In the genomic region with DNA sequence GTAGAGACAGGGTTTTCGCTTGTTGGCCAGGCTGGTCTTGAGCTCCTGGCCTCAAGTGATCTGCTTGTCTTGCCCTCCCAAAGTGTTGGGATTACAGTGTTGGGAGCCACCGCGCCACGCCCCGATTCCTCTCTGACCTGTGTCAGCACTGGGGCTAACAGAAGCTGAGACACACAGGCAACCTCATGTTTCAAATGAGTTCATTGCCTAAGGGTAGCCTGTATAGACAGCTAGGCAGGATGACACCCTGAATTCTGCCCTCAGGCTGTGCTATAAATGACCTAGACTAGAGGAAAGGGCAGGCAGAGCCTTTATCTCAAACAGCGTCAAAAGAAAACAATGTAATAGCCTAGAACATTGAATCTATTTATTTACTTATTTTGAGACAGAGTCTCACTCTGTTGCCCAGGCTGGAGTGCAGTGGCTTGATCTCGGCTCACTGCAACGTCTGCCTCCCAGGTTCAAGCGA, we compare ENCODE assay signal across 1 cellular context.
TF ChIP-seq lines count a peak whose summit lies in the region.

No MANE protein-coding gene starts in this region.

TF ChIP-seq in HepG2, 621 proteins besides CTCF, POLR2A, EP300 and RAD21 (continued from another document and continues in another):
- TF ChIP-seq, protein P1, sequence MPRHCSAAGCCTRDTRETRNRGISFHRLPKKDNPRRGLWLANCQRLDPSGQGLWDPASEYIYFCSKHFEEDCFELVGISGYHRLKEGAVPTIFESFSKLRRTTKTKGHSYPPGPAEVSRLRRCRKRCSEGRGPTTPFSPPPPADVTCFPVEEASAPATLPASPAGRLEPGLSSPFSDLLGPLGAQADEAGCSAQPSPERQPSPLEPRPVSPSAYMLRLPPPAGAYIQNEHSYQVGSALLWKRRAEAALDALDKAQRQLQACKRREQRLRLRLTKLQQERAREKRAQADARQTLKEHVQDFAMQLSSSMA (CRISPR knock-in tag; IDR thresholded peaks at IDR 0.05) = no peak
- TF ChIP-seq NR2C2 (CRISPR knock-in tag; IDR thresholded peaks at IDR 0.05; ENCODE audit: borderline replicate concordance) = peak; percentile 52
- peak; percentile 7; the same call in 1 of the 2 replicates for TF ChIP-seq POGZ (CRISPR knock-in tag; IDR thresholded peaks at IDR 0.05)
- TF ChIP-seq MATR3 (CRISPR knock-in tag; IDR thresholded peaks at IDR 0.05) = no peak
- TF ChIP-seq ZNF644 (CRISPR knock-in tag; IDR thresholded peaks at IDR 0.05; ENCODE audit: low read depth) = no peak
- TF ChIP-seq ZNF274 (CRISPR knock-in tag; IDR thresholded peaks at IDR 0.05) = peak; percentile 37; the same call in 1 of the 2 replicates
- no peak for TF ChIP-seq FOXK1 (CRISPR knock-in tag; IDR thresholded peaks at IDR 0.05; ENCODE audit: borderline replicate concordance, low read depth)
- peak; percentile 75 for TF ChIP-seq RARA (CRISPR knock-in tag; IDR thresholded peaks at IDR 0.05)
- no peak for TF ChIP-seq ISL2 (CRISPR knock-in tag; IDR thresholded peaks at IDR 0.05)
- no peak for TF ChIP-seq ZNF672 (CRISPR knock-in tag; IDR thresholded peaks at IDR 0.05)
- peak; percentile 39; the same call in 1 of the 2 replicates for TF ChIP-seq XBP1 (CRISPR knock-in tag; IDR thresholded peaks at IDR 0.05)
- TF ChIP-seq ZMYM2 (CRISPR knock-in tag; IDR thresholded peaks at IDR 0.05) = peak; percentile 19; the same call in 1 of the 2 replicates
- peak; percentile 78; the same call in 1 of the 2 replicates for TF ChIP-seq ARNTL (CRISPR knock-in tag; IDR thresholded peaks at IDR 0.05)
- peak; percentile 82 for TF ChIP-seq ZBTB3 (CRISPR knock-in tag; IDR thresholded peaks at IDR 0.05; ENCODE audit: borderline replicate concordance, low read depth)
- 0 out of 2 replicates have a peak, but pooled peaks have one; percentile 47 for TF ChIP-seq ZNF317 (CRISPR knock-in tag; IDR thresholded peaks at IDR 0.05)
- TF ChIP-seq SMAD9 (CRISPR knock-in tag; IDR thresholded peaks at IDR 0.05) = 0 out of 2 replicates have a peak, but pooled peaks have one; percentile 61
- 0 out of 2 replicates have a peak, but pooled peaks have one; percentile 42 for TF ChIP-seq ZNF782 (CRISPR knock-in tag; IDR thresholded peaks at IDR 0.05; ENCODE audit: borderline replicate concordance)
- TF ChIP-seq ZZZ3 (CRISPR knock-in tag; IDR thresholded peaks at IDR 0.05; ENCODE audit: borderline replicate concordance) = peak; percentile 52; the same call in 1 of the 2 replicates
- TF ChIP-seq PPARG (CRISPR knock-in tag; conservative IDR thresholded peaks at IDR 0.05) = peak; percentile 94
- 0 out of 2 replicates have a peak, but pooled peaks have one; percentile 16 for TF ChIP-seq ZNF136 (CRISPR knock-in tag; IDR thresholded peaks at IDR 0.05; ENCODE audit: low read depth)
- peak; percentile 28 for TF ChIP-seq TEAD3 (CRISPR knock-in tag; optimal IDR thresholded peaks at IDR 0.05; ENCODE audit: borderline replicate concordance)
- TF ChIP-seq, protein P2, sequence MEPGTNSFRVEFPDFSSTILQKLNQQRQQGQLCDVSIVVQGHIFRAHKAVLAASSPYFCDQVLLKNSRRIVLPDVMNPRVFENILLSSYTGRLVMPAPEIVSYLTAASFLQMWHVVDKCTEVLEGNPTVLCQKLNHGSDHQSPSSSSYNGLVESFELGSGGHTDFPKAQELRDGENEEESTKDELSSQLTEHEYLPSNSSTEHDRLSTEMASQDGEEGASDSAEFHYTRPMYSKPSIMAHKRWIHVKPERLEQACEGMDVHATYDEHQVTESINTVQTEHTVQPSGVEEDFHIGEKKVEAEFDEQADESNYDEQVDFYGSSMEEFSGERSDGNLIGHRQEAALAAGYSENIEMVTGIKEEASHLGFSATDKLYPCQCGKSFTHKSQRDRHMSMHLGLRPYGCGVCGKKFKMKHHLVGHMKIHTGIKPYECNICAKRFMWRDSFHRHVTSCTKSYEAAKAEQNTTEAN (CRISPR knock-in tag; conservative IDR thresholded peaks at IDR 0.05) = 0 out of 2 replicates have a peak, but pooled peaks have one; percentile 22
- TF ChIP-seq, protein P3, sequence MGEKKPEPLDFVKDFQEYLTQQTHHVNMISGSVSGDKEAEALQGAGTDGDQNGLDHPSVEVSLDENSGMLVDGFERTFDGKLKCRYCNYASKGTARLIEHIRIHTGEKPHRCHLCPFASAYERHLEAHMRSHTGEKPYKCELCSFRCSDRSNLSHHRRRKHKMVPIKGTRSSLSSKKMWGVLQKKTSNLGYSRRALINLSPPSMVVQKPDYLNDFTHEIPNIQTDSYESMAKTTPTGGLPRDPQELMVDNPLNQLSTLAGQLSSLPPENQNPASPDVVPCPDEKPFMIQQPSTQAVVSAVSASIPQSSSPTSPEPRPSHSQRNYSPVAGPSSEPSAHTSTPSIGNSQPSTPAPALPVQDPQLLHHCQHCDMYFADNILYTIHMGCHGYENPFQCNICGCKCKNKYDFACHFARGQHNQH (CRISPR knock-in tag; IDR thresholded peaks at IDR 0.05) = peak; percentile 46; the same call in 1 of the 2 replicates
- TF ChIP-seq ZSCAN20 (CRISPR knock-in tag; IDR thresholded peaks at IDR 0.05; ENCODE audit: borderline replicate concordance) = peak; percentile 54
- TF ChIP-seq, protein P4, sequence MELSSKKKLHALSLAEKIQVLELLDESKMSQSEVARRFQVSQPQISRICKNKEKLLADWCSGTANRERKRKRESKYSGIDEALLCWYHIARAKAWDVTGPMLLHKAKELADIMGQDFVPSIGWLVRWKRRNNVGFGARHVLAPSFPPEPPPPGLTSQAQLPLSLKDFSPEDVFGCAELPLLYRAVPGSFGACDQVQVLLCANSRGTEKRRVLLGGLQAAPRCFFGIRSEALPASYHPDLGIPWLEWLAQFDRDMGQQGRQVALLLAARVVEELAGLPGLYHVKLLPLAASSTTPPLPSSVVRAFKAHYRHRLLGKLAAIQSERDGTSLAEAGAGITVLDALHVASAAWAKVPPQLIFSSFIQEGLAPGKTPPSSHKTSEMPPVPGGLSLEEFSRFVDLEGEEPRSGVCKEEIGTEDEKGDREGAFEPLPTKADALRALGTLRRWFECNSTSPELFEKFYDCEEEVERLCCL (CRISPR knock-in tag; IDR thresholded peaks at IDR 0.05; ENCODE audit: borderline replicate concordance) = 0 out of 2 replicates have a peak, but pooled peaks have one; percentile 7
- peak; percentile 8; the same call in 1 of the 2 replicates for TF ChIP-seq RXRA (CRISPR knock-in tag; IDR thresholded peaks at IDR 0.05)
- TF ChIP-seq CREM (IDR thresholded peaks at IDR 0.05) = peak; percentile 25; the same call in 1 of the 2 replicates
- no peak for TF ChIP-seq CREM (CRISPR knock-in tag; IDR thresholded peaks at IDR 0.05)
- TF ChIP-seq PITX1 (CRISPR knock-in tag; IDR thresholded peaks at IDR 0.05) = peak; percentile 65; the same call in 1 of the 2 replicates
- TF ChIP-seq, protein P5, sequence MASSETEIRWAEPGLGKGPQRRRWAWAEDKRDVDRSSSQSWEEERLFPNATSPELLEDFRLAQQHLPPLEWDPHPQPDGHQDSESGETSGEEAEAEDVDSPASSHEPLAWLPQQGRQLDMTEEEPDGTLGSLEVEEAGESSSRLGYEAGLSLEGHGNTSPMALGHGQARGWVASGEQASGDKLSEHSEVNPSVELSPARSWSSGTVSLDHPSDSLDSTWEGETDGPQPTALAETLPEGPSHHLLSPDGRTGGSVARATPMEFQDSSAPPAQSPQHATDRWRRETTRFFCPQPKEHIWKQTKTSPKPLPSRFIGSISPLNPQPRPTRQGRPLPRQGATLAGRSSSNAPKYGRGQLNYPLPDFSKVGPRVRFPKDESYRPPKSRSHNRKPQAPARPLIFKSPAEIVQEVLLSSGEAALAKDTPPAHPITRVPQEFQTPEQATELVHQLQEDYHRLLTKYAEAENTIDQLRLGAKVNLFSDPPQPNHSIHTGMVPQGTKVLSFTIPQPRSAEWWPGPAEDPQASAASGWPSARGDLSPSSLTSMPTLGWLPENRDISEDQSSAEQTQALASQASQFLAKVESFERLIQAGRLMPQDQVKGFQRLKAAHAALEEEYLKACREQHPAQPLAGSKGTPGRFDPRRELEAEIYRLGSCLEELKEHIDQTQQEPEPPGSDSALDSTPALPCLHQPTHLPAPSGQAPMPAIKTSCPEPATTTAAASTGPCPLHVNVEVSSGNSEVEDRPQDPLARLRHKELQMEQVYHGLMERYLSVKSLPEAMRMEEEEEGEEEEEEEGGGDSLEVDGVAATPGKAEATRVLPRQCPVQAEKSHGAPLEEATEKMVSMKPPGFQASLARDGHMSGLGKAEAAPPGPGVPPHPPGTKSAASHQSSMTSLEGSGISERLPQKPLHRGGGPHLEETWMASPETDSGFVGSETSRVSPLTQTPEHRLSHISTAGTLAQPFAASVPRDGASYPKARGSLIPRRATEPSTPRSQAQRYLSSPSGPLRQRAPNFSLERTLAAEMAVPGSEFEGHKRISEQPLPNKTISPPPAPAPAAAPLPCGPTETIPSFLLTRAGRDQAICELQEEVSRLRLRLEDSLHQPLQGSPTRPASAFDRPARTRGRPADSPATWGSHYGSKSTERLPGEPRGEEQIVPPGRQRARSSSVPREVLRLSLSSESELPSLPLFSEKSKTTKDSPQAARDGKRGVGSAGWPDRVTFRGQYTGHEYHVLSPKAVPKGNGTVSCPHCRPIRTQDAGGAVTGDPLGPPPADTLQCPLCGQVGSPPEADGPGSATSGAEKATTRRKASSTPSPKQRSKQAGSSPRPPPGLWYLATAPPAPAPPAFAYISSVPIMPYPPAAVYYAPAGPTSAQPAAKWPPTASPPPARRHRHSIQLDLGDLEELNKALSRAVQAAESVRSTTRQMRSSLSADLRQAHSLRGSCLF (CRISPR knock-in tag; IDR thresholded peaks at IDR 0.05; ENCODE audit: borderline replicate concordance) = peak; percentile 29; the same call in 1 of the 2 replicates
- TF ChIP-seq PHF21A (CRISPR knock-in tag; IDR thresholded peaks at IDR 0.05) = 0 out of 2 replicates have a peak, but pooled peaks have one; percentile 16
- no peak for TF ChIP-seq MAFG (CRISPR knock-in tag; IDR thresholded peaks at IDR 0.05)
- no peak for TF ChIP-seq FOXA1 (IDR thresholded peaks at IDR 0.05)
- TF ChIP-seq FOXA1 (CRISPR knock-in tag; IDR thresholded peaks at IDR 0.05) = peak; percentile 20; the same call in 1 of the 2 replicates
- TF ChIP-seq, protein P6, sequence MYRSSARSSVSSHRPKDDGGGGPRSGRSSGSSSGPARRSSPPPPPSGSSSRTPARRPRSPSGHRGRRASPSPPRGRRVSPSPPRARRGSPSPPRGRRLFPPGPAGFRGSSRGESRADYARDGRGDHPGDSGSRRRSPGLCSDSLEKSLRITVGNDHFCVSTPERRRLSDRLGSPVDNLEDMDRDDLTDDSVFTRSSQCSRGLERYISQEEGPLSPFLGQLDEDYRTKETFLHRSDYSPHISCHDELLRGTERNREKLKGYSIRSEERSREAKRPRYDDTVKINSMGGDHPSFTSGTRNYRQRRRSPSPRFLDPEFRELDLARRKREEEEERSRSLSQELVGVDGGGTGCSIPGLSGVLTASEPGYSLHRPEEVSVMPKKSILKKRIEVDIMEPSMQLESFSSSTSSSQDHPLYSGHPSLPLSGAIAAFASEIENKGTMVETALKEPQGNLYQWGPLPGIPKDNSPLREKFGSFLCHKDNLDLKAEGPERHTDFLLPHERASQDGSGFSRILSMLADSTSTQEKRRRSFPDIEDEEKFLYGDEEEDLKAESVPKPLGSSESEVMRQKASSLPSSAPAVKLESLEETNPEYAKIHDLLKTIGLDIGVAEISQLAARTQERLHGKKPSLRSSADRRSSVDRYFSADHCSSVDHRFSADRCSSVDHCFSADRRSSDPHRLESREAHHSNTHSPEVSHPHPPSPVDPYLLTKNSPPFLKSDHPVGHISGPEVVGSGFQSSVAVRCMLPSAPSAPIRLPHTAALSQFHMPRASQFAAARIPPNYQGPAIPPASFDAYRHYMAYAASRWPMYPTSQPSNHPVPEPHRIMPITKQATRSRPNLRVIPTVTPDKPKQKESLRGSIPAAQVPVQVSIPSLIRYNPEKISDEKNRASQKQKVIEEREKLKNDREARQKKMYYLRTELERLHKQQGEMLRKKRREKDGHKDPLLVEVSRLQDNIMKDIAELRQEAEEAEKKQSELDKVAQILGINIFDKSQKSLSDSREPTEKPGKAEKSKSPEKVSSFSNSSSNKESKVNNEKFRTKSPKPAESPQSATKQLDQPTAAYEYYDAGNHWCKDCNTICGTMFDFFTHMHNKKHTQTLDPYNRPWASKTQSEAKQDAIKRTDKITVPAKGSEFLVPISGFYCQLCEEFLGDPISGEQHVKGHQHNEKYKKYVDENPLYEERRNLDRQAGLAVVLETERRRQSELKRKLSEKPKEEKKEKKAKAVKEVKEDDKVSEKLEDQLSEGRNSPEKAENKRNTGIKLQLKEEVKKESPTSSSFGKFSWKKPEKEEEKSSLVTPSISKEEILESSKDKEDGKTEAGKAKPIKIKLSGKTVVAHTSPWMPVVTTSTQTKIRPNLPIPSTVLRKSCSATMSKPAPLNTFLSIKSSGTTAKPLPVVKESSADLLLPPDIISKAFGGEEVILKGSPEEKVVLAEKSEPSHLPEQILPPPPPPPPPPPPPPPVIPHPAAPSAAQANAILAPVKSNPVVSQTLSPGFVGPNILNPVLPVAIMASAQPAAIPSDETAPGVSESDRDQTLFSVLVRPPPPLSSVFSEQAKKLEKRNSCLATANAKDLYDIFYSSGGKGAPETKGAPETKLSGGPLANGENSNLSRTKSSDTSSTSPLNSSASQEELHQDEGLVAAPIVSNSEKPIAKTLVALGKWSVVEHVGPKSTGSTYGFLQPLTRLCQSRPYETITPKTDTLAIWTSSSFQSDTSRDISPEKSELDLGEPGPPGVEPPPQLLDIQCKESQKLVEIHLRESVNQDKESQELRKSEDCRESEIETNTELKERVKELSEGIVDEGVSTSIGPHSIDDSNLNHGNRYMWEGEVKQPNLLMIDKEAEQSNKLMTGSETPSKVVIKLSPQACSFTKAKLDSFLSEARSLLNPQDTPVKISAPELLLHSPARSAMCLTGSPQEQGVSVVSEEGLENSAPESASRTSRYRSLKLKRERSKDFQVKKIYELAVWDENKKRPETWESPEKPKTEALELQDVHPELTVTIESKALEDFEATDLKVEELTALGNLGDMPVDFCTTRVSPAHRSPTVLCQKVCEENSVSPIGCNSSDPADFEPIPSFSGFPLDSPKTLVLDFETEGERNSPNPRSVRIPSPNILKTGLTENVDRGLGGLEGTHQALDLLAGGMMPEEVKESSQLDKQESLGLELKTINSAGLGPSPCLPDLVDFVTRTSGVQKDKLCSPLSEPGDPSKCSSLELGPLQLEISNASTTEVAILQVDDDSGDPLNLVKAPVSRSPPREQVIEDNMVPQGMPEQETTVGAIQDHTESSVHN (CRISPR knock-in tag; IDR thresholded peaks at IDR 0.05) = peak; percentile 80; the same call in 1 of the 2 replicates
- TF ChIP-seq SP5 (CRISPR knock-in tag; IDR thresholded peaks at IDR 0.05; ENCODE audit: borderline replicate concordance, low read depth) = 0 out of 2 replicates have a peak, but pooled peaks have one; percentile 52
- TF ChIP-seq, protein P7, sequence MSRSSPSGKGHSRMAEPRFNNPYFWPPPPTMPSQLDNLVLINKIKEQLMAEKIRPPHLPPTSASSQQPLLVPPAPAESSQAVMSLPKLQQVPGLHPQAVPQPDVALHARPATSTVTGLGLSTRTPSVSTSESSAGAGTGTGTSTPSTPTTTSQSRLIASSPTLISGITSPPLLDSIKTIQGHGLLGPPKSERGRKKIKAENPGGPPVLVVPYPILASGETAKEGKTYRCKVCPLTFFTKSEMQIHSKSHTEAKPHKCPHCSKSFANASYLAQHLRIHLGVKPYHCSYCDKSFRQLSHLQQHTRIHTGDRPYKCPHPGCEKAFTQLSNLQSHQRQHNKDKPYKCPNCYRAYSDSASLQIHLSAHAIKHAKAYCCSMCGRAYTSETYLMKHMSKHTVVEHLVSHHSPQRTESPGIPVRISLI (CRISPR knock-in tag; IDR thresholded peaks at IDR 0.05; ENCODE audit: borderline replicate concordance) = peak; percentile 76; the same call in 1 of the 2 replicates
- peak; percentile 50; the same call in 1 of the 2 replicates for TF ChIP-seq KDM2A (CRISPR knock-in tag; IDR thresholded peaks at IDR 0.05; ENCODE audit: borderline replicate concordance, low read depth)
- no peak for TF ChIP-seq ZNF879 (CRISPR knock-in tag; IDR thresholded peaks at IDR 0.05)
- TF ChIP-seq ATF7 (IDR thresholded peaks at IDR 0.05) = no peak
- peak; percentile 69; the same call in 1 of the 2 replicates for TF ChIP-seq ATF7 (CRISPR knock-in tag; IDR thresholded peaks at IDR 0.05)
- TF ChIP-seq ZNF263 (CRISPR knock-in tag; IDR thresholded peaks at IDR 0.05) = 0 out of 2 replicates have a peak, but pooled peaks have one; percentile 8
